ENCODE assay signal across 8 cellular contexts in the genomic region with DNA sequence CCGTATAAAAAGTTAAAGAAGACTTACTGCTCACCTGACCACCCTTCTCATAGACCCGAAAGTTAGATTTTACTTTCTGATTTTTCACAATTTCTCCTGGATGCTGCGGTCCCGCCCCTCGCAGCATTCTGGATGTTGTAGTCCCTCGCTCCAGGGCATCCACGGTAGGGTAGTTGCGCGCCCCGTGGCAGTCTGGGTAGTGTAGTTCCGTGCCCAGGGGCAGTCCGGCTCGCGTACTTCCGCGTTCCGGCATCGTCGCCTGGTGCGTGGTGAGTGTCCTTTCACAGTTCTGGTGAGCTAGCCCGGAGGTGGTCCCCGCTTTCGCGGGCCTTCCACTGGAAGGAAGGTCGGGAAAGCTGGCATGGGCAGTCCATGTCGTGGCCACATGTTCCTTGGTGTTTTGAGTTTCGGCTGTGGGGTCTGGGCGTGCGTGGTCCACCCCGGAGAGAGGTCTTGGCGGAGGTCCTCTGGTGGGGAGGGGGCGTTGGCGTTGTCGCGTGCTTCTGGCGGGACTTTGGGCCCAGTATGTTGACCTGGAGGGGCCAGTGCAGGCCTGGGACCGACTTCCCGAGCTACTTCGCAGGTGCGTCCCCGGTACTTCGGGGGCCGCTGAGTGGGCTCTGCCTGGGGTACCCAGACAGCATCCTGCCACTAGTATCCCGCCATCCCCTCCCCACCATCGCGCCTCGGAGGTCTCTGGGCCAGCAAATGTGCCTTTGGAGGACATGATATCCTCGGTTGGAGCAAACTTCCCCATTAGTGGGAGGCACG. TPM values are rescaled to one million over a fixed set of nuclear protein-coding genes. Genes with fewer than 3 reads are reported as not detected.
DNase-seq lines count a peak whose midpoint lies in the region; ATAC-seq and TF ChIP-seq lines count a peak whose summit lies in the region.

ZNF169 (plus strand) TSS at position 222 of the 771 bp plus-strand sequence. CDS start 19,515 bp downstream, outside the sequence.

- WGBS in esophagus squamous epithelium, 2 donors = 1% methylated on average over 17 to 28 of the region's 49 CpGs

- no peaks in the 10 kb centered on the region for H3K27me3 ChIP-seq in PC-9 (ENCODE audit: insufficient read depth, low read depth)
- H3K27me3 ChIP-seq in esophagus squamous epithelium = peaks cover 0 to 8% (median 0%) of the 10 kb centered on the region in 4 donors

- H3K9me3 ChIP-seq in PC-9 (ENCODE audit: insufficient read depth, low read depth) (no peaks in the 10 kb centered on the region), esophagus squamous epithelium (no peaks in the 10 kb centered on the region)

- H3K36me3 ChIP-seq in PC-9 (ENCODE audit: low read depth) (no peaks in the 10 kb centered on the region), esophagus squamous epithelium (peaks cover 0 to 4% (median 0%) of the 10 kb centered on the region in 3 donors)

- H3K4me3 ChIP-seq in PC-9 (peak within 1 kb of the TSS; percentile 79), esophagus squamous epithelium (peak within 1 kb of the TSS; percentile 77 to 93 (median 86))

- H3K79me2 ChIP-seq in PC-9 (ENCODE audit: low read depth) = peaks cover 23% of the 10 kb centered on the region

- peak within 1 kb of the TSS; percentile 31; the same call in 1 of the 2 replicates for H3K27ac ChIP-seq in PC-9
- peak within 1 kb of the TSS; percentile 59 to 81 (median 68) for H3K27ac ChIP-seq in esophagus squamous epithelium

- no peaks in the 10 kb centered on the region for H3F3A ChIP-seq in PC-9 (ENCODE audit: insufficient read depth, low read depth)

- H3K9me3 Mint-ChIP-seq in activated T-cell treated with anti-CD3 and anti-CD28 coated beads, Interleukin-2, amount 50 U/mL, for 4 hours = no peaks in the 10 kb centered on the region

- peak; percentile 100 for ATAC-seq in GM21526 (IDR thresholded peaks at IDR 0.05; ENCODE audit: low FRiP score, unreplicated experiment)
- ATAC-seq in activated T-cell treated with anti-CD3 and anti-CD28 coated beads, Interleukin-2, amount 50 U/mL, for 4 hours = peak; percentile 100

- DNase-seq in DMS114 treated with DMSO at 0.1 percent for 48 hours (lab: John Stamatoyannopoulos, UW; ENCODE audit: unreplicated experiment) (peak; percentile 71), HuH-7 (ENCODE audit: low spot score) (peak; percentile 87), PC-9 (peak; percentile 83 to 91), esophagus squamous epithelium (lab: John Stamatoyannopoulos, UW) (peak; percentile 58), myocyte (ENCODE audit: low read depth) (peak; percentile 88)
- peak; percentile 84 for DNase-seq in activated T-cell treated with anti-CD3 and anti-CD28 coated beads, Interleukin-2, amount 50 U/mL, for 4 hours
- DNase-seq in stimulated activated CD8-positive, alpha-beta memory T cell treated with anti-CD3 and anti-CD28 coated beads, Interleukin-7, amount 100 ng/mL, for 4 hours (ENCODE audit: low read depth in 2 of 2) = peak; percentile 78 to 83

- H3K4me1 Mint-ChIP-seq in activated T-cell treated with anti-CD3 and anti-CD28 coated beads, Interleukin-2, amount 50 U/mL, for 4 hours (ENCODE audit: low read depth) = peaks cover 33% of the 10 kb centered on the region

- POLR2A ChIA-PET in PC-9 (lab: Charles Lee; ENCODE audit: unreplicated experiment) = interaction anchor here (0.6 to 0.7 kb wide), 2 partner anchors 111 to 451 kb away, joined by 3 to 4 read pairs; no protein-coding TSS in a partner anchor

- peaks cover 5% of the 10 kb centered on the region for H3K27me3 Mint-ChIP-seq in activated T-cell treated with anti-CD3 and anti-CD28 coated beads, Interleukin-2, amount 50 U/mL, for 4 hours (ENCODE audit: low read depth)

- H3K4me2 ChIP-seq in PC-9 = peak within 1 kb of the TSS; percentile 79

- peak within 1 kb of the TSS; percentile 100 for H3K4me3 Mint-ChIP-seq in activated T-cell treated with anti-CD3 and anti-CD28 coated beads, Interleukin-2, amount 50 U/mL, for 4 hours

- no peaks in the 10 kb centered on the region for H3K9me2 ChIP-seq in PC-9 (ENCODE audit: insufficient read depth)

- peak in 1 of 4 donors; percentile 49 for TF ChIP-seq POLR2A in esophagus squamous epithelium (IDR thresholded peaks at IDR 0.05)

- no peaks in the 10 kb centered on the region; the same call in 1 of the 2 replicates for H4K20me1 ChIP-seq in PC-9 (ENCODE audit: insufficient read depth)

- CTCF ChIA-PET in PC-9 (lab: Charles Lee) = no interaction called here

- H3K36me3 Mint-ChIP-seq in activated T-cell treated with anti-CD3 and anti-CD28 coated beads, Interleukin-2, amount 50 U/mL, for 4 hours (ENCODE audit: insufficient read depth) = peaks cover 20% of the 10 kb centered on the region

- TSS peak; percentile 83 for BruUV-seq in PC-9 (replicated peaks; lab: Mats Ljungman, UMichigan)

- peaks cover 7% of the 10 kb centered on the region for H3K4me1 ChIP-seq in PC-9 (replicated peaks; ENCODE audit: insufficient read depth)
- H3K4me1 ChIP-seq in esophagus squamous epithelium = peaks cover 4 to 17% (median 10%) of the 10 kb centered on the region in 3 donors

- peak within 1 kb of the TSS; percentile 97 for H2AFZ ChIP-seq in PC-9

- intact Hi-C loops in PC-9 (cut with micrococcal nuclease; ENCODE audit: unreplicated experiment) = no loop called here
- intact Hi-C loops in esophagus squamous epithelium (cut with DNase I) = no loop called here

- TF ChIP-seq CTCF in PC-9 (conservative IDR thresholded peaks at IDR 0.05) (no peak), esophagus squamous epithelium (IDR thresholded peaks at IDR 0.05) (no peak)

RNA-seq across cellular contexts. Expression of gene ZNF169, which starts in this region (rescaled TPM):
- total RNA-seq in PC-9 (2021) (8.5 and 11.3 TPM in 2 replicates), esophagus squamous epithelium (1 to 10 TPM in 3 of 4 donors, under 1 TPM in 1; 1.00 to 8.6 (median 2.8) TPM), myocyte (3.2 and 3.4 TPM in 2 replicates)
- total RNA-seq in activated T-cell treated with anti-CD3 and anti-CD28 coated beads, Interleukin-2, amount 50 U/mL, for 4 hours = 1 to 10 TPM; 3.6 to 4.7 (median 3.7) TPM
- polyA plus RNA-seq in myocyte (2012) = 3.7 TPM

Comparison
In these comparisons a context has a peak if more than half of its experiments do, and no peak if none do; other contexts are left out.
1. Peak in every context shown above with its lines: DNase-seq, ATAC-seq, H3K4me3 ChIP-seq and H3K27ac ChIP-seq.